16 cellular contexts compared by ENCODE assay signal in the genomic region with DNA sequence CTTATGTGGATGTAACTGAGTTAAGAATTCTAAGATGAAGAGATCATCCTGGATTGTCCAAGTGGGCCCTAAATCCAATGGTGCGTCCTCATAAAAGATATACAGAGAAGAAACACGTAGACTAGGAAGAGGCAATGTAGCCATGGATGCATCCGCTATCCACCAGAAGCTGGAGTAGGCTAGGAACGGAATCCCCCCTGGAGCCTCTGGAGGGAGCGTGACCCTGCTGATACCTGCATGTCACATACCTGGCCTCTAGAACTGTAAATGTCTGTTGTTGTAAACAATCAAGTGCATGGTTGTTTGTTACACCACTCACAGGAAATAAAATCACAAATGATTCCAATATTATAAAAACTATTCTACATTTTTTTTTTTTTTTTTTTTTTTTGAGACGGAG.
DNase-seq lines count a peak whose midpoint lies in the region; ATAC-seq, FAIRE-seq and TF ChIP-seq lines count a peak whose summit lies in the region.
"Had no signal": no experiment of that assay in that cellular context is flagged by ENCODE, and none has a peak within 500 bp of the region (broad histone marks: within the 10 kb centered on the region; RNA-seq: fewer than 3 reads in every experiment).

No MANE protein-coding gene starts in this region.

- H3K4me3 Mint-ChIP-seq in WTC11: no peak overlapping the region
- H3K4me3 Mint-ChIP-seq in natural killer cell treated with Interleukin-12 subunit alpha and Interleukin-12 subunit beta and Interleukin-15 and Interleukin-18, amount 100 ng/mL, for 72 hours: no peak overlapping the region
- H3K4me3 Mint-ChIP-seq: CD8-positive, alpha-beta T cell; HFFc6 had no signal

- intact Hi-C loops in esophagus muscularis mucosa (cut with DNase I): no loop called here

- 99% methylated on average over 6 of the region's 6 CpGs for WGBS in esophagus muscularis mucosa

- TF ChIP-seq CTCF in WTC11 (IDR thresholded peaks at IDR 0.05) (no peak), esophagus muscularis mucosa (IDR thresholded peaks at IDR 0.05) (no peak)

- peak; percentile 20 for DNase-seq in H7
- DNase-seq in WTC11 (ENCODE audit: low spot score): peak; percentile 17
- DNase-seq in esophagus muscularis mucosa (ENCODE audit: extremely low spot score): peak; percentile 60
- DNase-seq in GOT3 (lab: John Stamatoyannopoulos, UW): no peak
- no peak for DNase-seq in natural killer cell treated with Interleukin-12 subunit alpha and Interleukin-12 subunit beta and Interleukin-15 and Interleukin-18, amount 100 ng/mL, for 72 hours (ENCODE audit: low spot score)
- no peak for DNase-seq in GM12891 (ENCODE audit: insufficient read length, low spot score)
- DNase-seq: C1 segment of cervical spinal cord; Caco-2; CD4-positive, CD25-positive, alpha-beta regulatory T cell; CD8-positive, alpha-beta T cell; DMS153; DND-41; GM23248; HFFc6 had no signal

- no peaks in the 10 kb centered on the region for H3K4me1 ChIP-seq in esophagus muscularis mucosa
- H3K4me1 ChIP-seq: Caco-2, HAP-1 had no signal

- no peaks in the 10 kb centered on the region for H3K9me3 ChIP-seq in esophagus muscularis mucosa
- H3K9me3 ChIP-seq: Caco-2, HAP-1 had no signal

- TF ChIP-seq POLR2A in esophagus muscularis mucosa (IDR thresholded peaks at IDR 0.05; ENCODE audit: low read depth): no peak
- TF ChIP-seq POLR2A in GM12891 (IDR thresholded peaks at IDR 0.05; ENCODE audit: low read depth, low read length): no peak

- no peaks in the 10 kb centered on the region for H3K36me3 Mint-ChIP-seq in WTC11
- H3K36me3 Mint-ChIP-seq in natural killer cell treated with Interleukin-12 subunit alpha and Interleukin-12 subunit beta and Interleukin-15 and Interleukin-18, amount 100 ng/mL, for 72 hours: no peaks in the 10 kb centered on the region
- H3K36me3 Mint-ChIP-seq: CD4-positive, CD25-positive, alpha-beta regulatory T cell; CD8-positive, alpha-beta T cell had no signal

- no peak for TF ChIP-seq EP300 in esophagus muscularis mucosa (IDR thresholded peaks at IDR 0.05)

- H3K9me3 Mint-ChIP-seq in WTC11: no peaks in the 10 kb centered on the region
- no peaks in the 10 kb centered on the region for H3K9me3 Mint-ChIP-seq in natural killer cell treated with Interleukin-12 subunit alpha and Interleukin-12 subunit beta and Interleukin-15 and Interleukin-18, amount 100 ng/mL, for 72 hours
- H3K9me3 Mint-ChIP-seq: CD8-positive, alpha-beta T cell had no signal

- H3K27ac ChIP-seq in esophagus muscularis mucosa (replicated peaks in 1 of 4): no peak overlapping the region
- H3K27ac ChIP-seq: GM23248 had no signal

- ATAC-seq in WTC11: peak; percentile 58; the same call in 1 of the 2 replicates
- ATAC-seq in natural killer cell treated with Interleukin-12 subunit alpha and Interleukin-12 subunit beta and Interleukin-15 and Interleukin-18, amount 100 ng/mL, for 72 hours: no peak
- ATAC-seq: CD8-positive, alpha-beta T cell had no signal

- H3K36me3 ChIP-seq in H7 (replicated peaks; ENCODE audit: control insufficient read depth, insufficient read depth, low read length) (no peaks in the 10 kb centered on the region), esophagus muscularis mucosa (no peaks in the 10 kb centered on the region)
- H3K36me3 ChIP-seq: HAP-1 had no signal

- POLR2A ChIA-PET in WTC11 (lab: Charles Lee): no interaction called here

- no peak overlapping the region for H3K27ac Mint-ChIP-seq in WTC11
- H3K27ac Mint-ChIP-seq in natural killer cell treated with Interleukin-12 subunit alpha and Interleukin-12 subunit beta and Interleukin-15 and Interleukin-18, amount 100 ng/mL, for 72 hours: no peak overlapping the region
- H3K27ac Mint-ChIP-seq: CD4-positive, CD25-positive, alpha-beta regulatory T cell; CD8-positive, alpha-beta T cell; HFFc6 had no signal

- CTCF ChIA-PET in WTC11 (lab: Charles Lee): interaction anchor here (0.7 kb wide), 1 partner anchor 22 kb away, joined by 3 read pairs; no protein-coding TSS in a partner anchor

- H3K4me1 Mint-ChIP-seq in WTC11: peaks cover 5% of the 10 kb centered on the region; the same call in 1 of the 2 replicates
- H3K4me1 Mint-ChIP-seq in natural killer cell treated with Interleukin-12 subunit alpha and Interleukin-12 subunit beta and Interleukin-15 and Interleukin-18, amount 100 ng/mL, for 72 hours (ENCODE audit: low read depth in 2 of 2): no peaks in the 10 kb centered on the region
- H3K4me1 Mint-ChIP-seq: CD4-positive, CD25-positive, alpha-beta regulatory T cell had no signal

- no peak for FAIRE-seq in GM12891 (lab: Jason Lieb, UNC)
- FAIRE-seq: GM19239 had no signal

- no peaks in the 10 kb centered on the region; the same call in 1 of the 2 replicates for H3K27me3 Mint-ChIP-seq in WTC11 (ENCODE audit: low read depth)
- H3K27me3 Mint-ChIP-seq in natural killer cell treated with Interleukin-12 subunit alpha and Interleukin-12 subunit beta and Interleukin-15 and Interleukin-18, amount 100 ng/mL, for 72 hours: peaks cover 30 to 38% of the 10 kb centered on the region in 2 donors

- H3K27me3 ChIP-seq in H7 (ENCODE audit: control insufficient read depth, insufficient read depth, low read length) (no peaks in the 10 kb centered on the region), esophagus muscularis mucosa (no peaks in the 10 kb centered on the region)

- H3K4me3 ChIP-seq in H7 (ENCODE audit: insufficient read depth, low read depth, low read length) (no peak overlapping the region), esophagus muscularis mucosa (no peak overlapping the region)
- H3K4me3 ChIP-seq: GM23248, HAP-1 had no signal

TF ChIP-seq in WTC11, 78 proteins besides CTCF, POLR2A, EP300 and RAD21:
- TF ChIP-seq ZNF232 (CRISPR knock-in tag; IDR thresholded peaks at IDR 0.05) (no peak), NR2C2 (CRISPR knock-in tag; IDR thresholded peaks at IDR 0.05) (no peak)

TF ChIP-seq in GM12891, 5 proteins besides CTCF, POLR2A, EP300 and RAD21:
- TF ChIP-seq POLR2AphosphoS5 (IDR thresholded peaks at IDR 0.05; ENCODE audit: low read depth, low read length): no peak
- no peak for TF ChIP-seq SPI1 (IDR thresholded peaks at IDR 0.05; ENCODE audit: low read depth, low read length)
- TF ChIP-seq PAX5 (IDR thresholded peaks at IDR 0.05; ENCODE audit: insufficient read depth, low read length, severe bottlenecking): no peak
- no peak for TF ChIP-seq TAF1 (IDR thresholded peaks at IDR 0.05; ENCODE audit: low read depth, low read length)
- no peak for TF ChIP-seq POU2F2 (IDR thresholded peaks at IDR 0.05; ENCODE audit: low read depth, low read length)

Comparison
In these comparisons a context has a peak if more than half of its experiments do, and no peak if none do; other contexts are left out.
1. DNase-seq: peak in H7 (single experiment), WTC11 (single experiment) and esophagus muscularis mucosa (single experiment); none in GOT3 (single experiment), natural killer cell treated with Interleukin-12 subunit alpha and Interleukin-12 subunit beta and Interleukin-15 and Interleukin-18, amount 100 ng/mL, for 72 hours (single experiment) and GM12891 (single experiment).